8 cellular contexts compared by ENCODE assay signal in the genomic region with DNA sequence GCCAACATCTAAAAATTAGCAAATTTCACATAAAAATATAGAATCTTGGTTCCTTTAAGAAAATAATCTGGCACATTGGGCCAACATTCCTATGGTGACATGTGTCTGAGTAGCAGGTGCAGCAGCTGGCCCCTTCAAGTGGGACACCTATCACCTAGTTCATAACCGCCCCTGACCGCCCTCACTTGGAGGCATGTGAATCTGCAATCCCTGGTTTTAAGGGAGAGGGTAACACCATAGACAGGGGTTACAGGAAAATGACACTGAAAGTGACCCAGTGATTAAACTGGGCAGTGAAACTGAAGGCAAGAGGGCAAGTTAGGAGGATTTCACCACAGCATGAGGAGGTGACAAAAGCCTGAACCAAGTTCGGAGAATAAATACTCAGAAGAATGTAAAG. TPM values are rescaled to one million over a fixed set of nuclear protein-coding genes. Genes with fewer than 3 reads are reported as not detected.
DNase-seq lines count a peak whose midpoint lies in the region; FAIRE-seq and TF ChIP-seq lines count a peak whose summit lies in the region.
"Had no signal": no experiment of that assay in that cellular context is flagged by ENCODE, and none has a peak within 500 bp of the region (broad histone marks: within the 10 kb centered on the region; RNA-seq: fewer than 3 reads in every experiment).

No MANE protein-coding gene starts in this region.

- CTCF ChIA-PET in HEK293T (lab: Yijun Ruan, JAX), result no interaction called here

- no peak for TF ChIP-seq CTCF in fibroblast of mammary gland (conservative IDR thresholded peaks at IDR 0.05; ENCODE audit: control insufficient read depth, insufficient read depth, low read depth, low read length)

- peak overlapping the region; percentile 72 to 94 (median 87) for H3K9ac ChIP-seq in skeletal muscle tissue (ENCODE audit: low read depth in 1 of 3, low read length in 3 of 3)

- H3K36me3 ChIP-seq in skeletal muscle tissue (ENCODE audit: control insufficient read depth in 3 of 3, insufficient read depth in 3 of 3, low read length in 3 of 3) (peaks cover 0 to 4% (median 0%) of the 10 kb centered on the region in 3 donors), small intestine (ENCODE audit: control insufficient read depth in 2 of 2, insufficient read depth in 2 of 2, low read length in 2 of 2) (no peaks in the 10 kb centered on the region)

- WGBS in small intestine, 3 donors, result 64 to 82% (median 65%) methylated on average over 3 of the region's 3 CpGs

- peak overlapping the region; percentile 78 for H3K4me3 ChIP-seq in fibroblast of mammary gland (ENCODE audit: control insufficient read depth, low read depth, low read length)
- H3K4me3 ChIP-seq in skeletal muscle tissue (ENCODE audit: low read length in 3 of 3), result peak overlapping the region; percentile 91 to 95 (median 94)
- no peak overlapping the region for H3K4me3 ChIP-seq in small intestine (ENCODE audit: low read depth in 1 of 2, low read length in 2 of 2)

- POLR2A ChIA-PET in HEK293T (lab: Yijun Ruan, JAX), result no interaction called here

- H3K27ac ChIP-seq in skeletal muscle tissue (ENCODE audit: low read depth, low read length) (peak overlapping the region; percentile 82), small intestine (ENCODE audit: low read depth in 1 of 2, low read length in 1 of 2) (no peak overlapping the region)

- H3K9me3 ChIP-seq in skeletal muscle tissue (ENCODE audit: control insufficient read depth in 3 of 3, low read length in 3 of 3), result no peaks in the 10 kb centered on the region
- no peaks in the 10 kb centered on the region for H3K9me3 ChIP-seq in small intestine (ENCODE audit: control insufficient read depth, low read depth)

- no peak for DNase-seq in GM19239 (ENCODE audit: insufficient read length, low spot score)
- peak; percentile 5 for DNase-seq in RPMI7951 (ENCODE audit: low read depth)
- no peak for DNase-seq in fibroblast of mammary gland (ENCODE audit: low read depth)
- no peak for DNase-seq in small intestine
- DNase-seq in NCI-H345 (lab: John Stamatoyannopoulos, UW), result no peak
- DNase-seq in HEK293T (ENCODE audit: extremely low spot score), result no peak

- FAIRE-seq in GM19239 (lab: Jason Lieb, UNC) (peak; percentile 37), small intestine (lab: Jason Lieb, UNC) (no peak)
- FAIRE-seq: urothelium cell line had no signal

- H3K27me3 ChIP-seq in skeletal muscle tissue (ENCODE audit: control insufficient read depth in 3 of 3, insufficient read depth in 3 of 3, low read length in 3 of 3) (no peaks in the 10 kb centered on the region), small intestine (ENCODE audit: control insufficient read depth in 2 of 2, insufficient read depth in 2 of 2, low read length in 2 of 2) (no peaks in the 10 kb centered on the region)

- H3K4me1 ChIP-seq in skeletal muscle tissue (ENCODE audit: control insufficient read depth in 3 of 3, insufficient read depth in 3 of 3, low read length in 3 of 3), result peaks cover 8 to 30% (median 16%) of the 10 kb centered on the region in 3 donors
- peaks cover 0 to 3% of the 10 kb centered on the region in 2 donors for H3K4me1 ChIP-seq in small intestine (ENCODE audit: control insufficient read depth in 2 of 2, insufficient read depth in 1 of 2, low read depth in 1 of 2, low read length in 1 of 2)

TF ChIP-seq in HEK293T, 16 proteins besides CTCF, POLR2A, EP300 and RAD21:
- TF ChIP-seq LEF1 (IDR thresholded peaks at IDR 0.05; ENCODE audit: borderline replicate concordance), result no peak
- TF ChIP-seq, protein P1, sequence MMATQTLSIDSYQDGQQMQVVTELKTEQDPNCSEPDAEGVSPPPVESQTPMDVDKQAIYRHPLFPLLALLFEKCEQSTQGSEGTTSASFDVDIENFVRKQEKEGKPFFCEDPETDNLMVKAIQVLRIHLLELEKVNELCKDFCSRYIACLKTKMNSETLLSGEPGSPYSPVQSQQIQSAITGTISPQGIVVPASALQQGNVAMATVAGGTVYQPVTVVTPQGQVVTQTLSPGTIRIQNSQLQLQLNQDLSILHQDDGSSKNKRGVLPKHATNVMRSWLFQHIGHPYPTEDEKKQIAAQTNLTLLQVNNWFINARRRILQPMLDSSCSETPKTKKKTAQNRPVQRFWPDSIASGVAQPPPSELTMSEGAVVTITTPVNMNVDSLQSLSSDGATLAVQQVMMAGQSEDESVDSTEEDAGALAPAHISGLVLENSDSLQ (IDR thresholded peaks at IDR 0.05), result no peak
- no peak for TF ChIP-seq CTBP1 (IDR thresholded peaks at IDR 0.05; ENCODE audit: borderline replicate concordance)
- no peak for TF ChIP-seq FOXA1 (IDR thresholded peaks at IDR 0.05)
TF ChIP-seq in HEK293T: peak in this region for 0.

RNA-seq across cellular contexts. Expression of a gene that starts 1.1 kb away (rescaled TPM):
- total RNA-seq in RPMI7951 (2014; rRNA removed; shearing (Covaris generic)), result 151 and 200 TPM in 2 replicates
- total RNA-seq in skeletal muscle tissue, result 35.0 TPM
- 10 to 100 TPM; 19.2 to 37.0 (median 21.5) TPM for polyA plus RNA-seq in small intestine

Comparison
In these comparisons a context has a peak if more than half of its experiments do, and no peak if none do; other contexts are left out.
1. H3K4me3 ChIP-seq: peak in fibroblast of mammary gland (single experiment) and skeletal muscle tissue (3 of 3); none in small intestine (0 of 2).